Comparison of ENCODE assay signal across 1 cellular context in the genomic region with DNA sequence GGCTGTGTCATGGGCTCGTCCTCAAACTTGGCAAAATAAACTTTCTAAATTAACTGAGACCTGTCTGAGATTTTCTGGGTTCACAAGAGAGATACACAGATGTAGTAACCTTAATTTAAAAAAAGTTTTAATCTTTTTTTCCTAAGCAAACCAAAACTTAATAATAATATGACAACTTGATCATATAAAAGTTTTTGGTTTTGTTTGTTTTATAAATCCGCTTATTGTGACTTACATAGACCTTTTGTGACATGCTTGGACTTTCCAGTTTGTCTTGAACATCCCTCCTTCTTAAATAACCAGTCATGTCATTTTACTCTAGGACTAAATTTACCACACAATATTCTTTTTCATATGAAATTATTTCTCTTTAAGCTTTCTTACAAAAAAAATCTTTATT.
TF ChIP-seq lines count a peak whose summit lies in the region.

No MANE protein-coding gene starts in this region.

TF ChIP-seq in H1, 55 proteins besides CTCF, POLR2A, EP300 and RAD21:
- TF ChIP-seq ATF2 (IDR thresholded peaks at IDR 0.05; ENCODE audit: low read length) (no peak), FOSL1 (IDR thresholded peaks at IDR 0.05; ENCODE audit: insufficient read depth, low read depth, low read length) (no peak), SRF (IDR thresholded peaks at IDR 0.05; ENCODE audit: low read depth, low read length) (no peak), TCF12 (IDR thresholded peaks at IDR 0.05; ENCODE audit: low read depth, low read length) (no peak), BCL11A (IDR thresholded peaks at IDR 0.05; ENCODE audit: low read depth in 2 of 2, low read length in 2 of 2) (no peak), SAP30 (IDR thresholded peaks at IDR 0.05; ENCODE audit: insufficient read depth, insufficient replicate concordance, low read length) (no peak), CHD2 (IDR thresholded peaks at IDR 0.05; ENCODE audit: low read length) (no peak), POLR2AphosphoS5 (IDR thresholded peaks at IDR 0.05; ENCODE audit: low read depth, low read length) (no peak), RXRA (IDR thresholded peaks at IDR 0.05; ENCODE audit: insufficient read depth, low read depth, low read length) (no peak), CHD7 (IDR thresholded peaks at IDR 0.05; ENCODE audit: insufficient replicate concordance, low read length) (no peak), ASH2L (IDR thresholded peaks at IDR 0.05; ENCODE audit: low read length) (no peak), CTBP2 (IDR thresholded peaks at IDR 0.05; ENCODE audit: borderline replicate concordance, insufficient read depth, insufficient read length, low read length) (no peak)
- TF ChIP-seq, protein P1, sequence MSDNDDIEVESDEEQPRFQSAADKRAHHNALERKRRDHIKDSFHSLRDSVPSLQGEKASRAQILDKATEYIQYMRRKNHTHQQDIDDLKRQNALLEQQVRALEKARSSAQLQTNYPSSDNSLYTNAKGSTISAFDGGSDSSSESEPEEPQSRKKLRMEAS (IDR thresholded peaks at IDR 0.05): no peak
